Comparison of ENCODE assay signal across 11 cellular contexts in the genomic region with DNA sequence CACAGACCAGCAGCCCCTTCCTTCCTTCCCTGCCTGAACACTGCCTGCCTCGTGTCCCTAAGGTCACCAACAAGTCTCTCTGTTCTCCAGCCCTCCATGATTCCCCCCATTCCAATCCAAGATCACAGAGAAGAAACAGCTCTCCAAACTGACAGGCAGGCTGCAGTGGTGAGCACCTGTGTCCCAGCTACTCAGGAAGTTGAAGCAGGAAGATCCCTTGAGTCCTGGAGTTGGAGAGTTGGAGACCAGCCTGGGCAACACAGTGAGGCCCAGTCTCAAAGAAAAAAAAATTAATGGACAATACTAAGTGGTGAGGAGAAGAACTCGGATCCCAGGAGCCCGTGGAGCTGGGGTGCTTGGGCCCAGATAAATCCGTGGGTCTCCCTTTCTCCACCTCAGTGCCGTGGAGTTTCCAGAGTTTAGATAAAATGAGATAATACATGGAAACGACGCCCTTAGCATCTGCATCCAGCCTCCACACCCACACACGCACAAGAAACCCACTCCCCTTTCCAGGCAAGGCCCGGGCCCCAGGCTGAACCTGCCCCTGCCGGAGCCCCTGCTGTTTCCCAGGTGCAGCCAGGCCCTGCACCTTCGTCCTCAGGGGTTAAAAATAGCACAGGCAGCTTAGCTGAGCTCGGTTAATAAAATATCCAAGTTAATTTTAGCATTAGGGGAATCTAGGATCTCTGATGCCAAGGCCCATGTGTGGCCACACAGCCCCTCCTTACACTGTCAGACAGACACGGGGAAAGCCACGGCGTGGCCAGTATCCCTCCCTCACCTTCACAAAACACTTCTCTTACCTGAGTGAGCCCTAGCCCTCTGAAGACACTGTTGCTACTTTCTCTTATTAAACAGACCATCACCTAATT. TPM values are rescaled to one million over a fixed set of nuclear protein-coding genes. Genes with fewer than 3 reads are reported as not detected.
A peak's percentile ranks its signal among the peaks of the same experiment; 100 is the strongest.
DNase-seq lines count a peak whose midpoint lies in the region; ATAC-seq and TF ChIP-seq lines count a peak whose summit lies in the region.
"Had no signal": no experiment of that assay in that cellular context is flagged by ENCODE, and none has a peak within 500 bp of the region (broad histone marks: within the 10 kb centered on the region; RNA-seq: fewer than 3 reads in every experiment).

No MANE protein-coding gene starts in this region.

- H3K4me1 Mint-ChIP-seq in activated T-cell treated with anti-CD3 and anti-CD28 coated beads, Interleukin-2, amount 50 U/mL, for 24 hours (ENCODE audit: low read depth): peaks cover 83% of the 10 kb centered on the region
- H3K4me1 Mint-ChIP-seq in activated naive CD8-positive, alpha-beta T cell treated with anti-CD3 and anti-CD28 coated beads, Interleukin-2, amount 10 ng/mL, durations not matched to agents 7 days and 5 days: peaks cover 65% of the 10 kb centered on the region

- 30% methylated on average over 4 of the region's 15 CpGs for WGBS in right lobe of liver (ENCODE audit: insufficient coverage, low coverage, low lambda C conversion rate, missing lambda C conversion rate)
- 68 to 74% (median 71%) methylated on average over 15 of the region's 15 CpGs for WGBS in adrenal gland, 4 donors

- H3K27me3 ChIP-seq in right lobe of liver: no peaks in the 10 kb centered on the region
- H3K27me3 ChIP-seq in subcutaneous abdominal adipose tissue (ENCODE audit: control insufficient read depth in 5 of 5, insufficient read depth in 4 of 5, low read length in 5 of 5): no peaks in the 10 kb centered on the region
- H3K27me3 ChIP-seq in adrenal gland: peaks cover 6% of the 10 kb centered on the region

- POLR2A ChIA-PET in activated naive CD8-positive, alpha-beta T cell treated with anti-CD3 and anti-CD28 coated beads, Interleukin-2, amount 10 ng/mL, durations not matched to agents 7 days and 5 days (lab: Charles Lee): interaction anchor here (1.2 to 4.0 kb wide), 3 partner anchors 13 to 21 kb away, joined by 6 to 24 read pairs (median 6); no protein-coding TSS in a partner anchor

- peak overlapping the region; percentile 93 for H3K27ac Mint-ChIP-seq in activated T-cell treated with anti-CD3 and anti-CD28 coated beads, Interleukin-2, amount 50 U/mL, for 24 hours
- peak overlapping the region; percentile 83 for H3K27ac Mint-ChIP-seq in activated naive CD8-positive, alpha-beta T cell treated with anti-CD3 and anti-CD28 coated beads, Interleukin-2, amount 10 ng/mL, durations not matched to agents 7 days and 5 days

- no peak for ATAC-seq in activated naive CD8-positive, alpha-beta T cell treated with anti-CD3 and anti-CD28 coated beads, Interleukin-2, amount 10 ng/mL, durations not matched to agents 7 days and 5 days (ENCODE audit: low read depth)
- ATAC-seq in right lobe of liver: no peak
- ATAC-seq: mucosa of descending colon had no signal

- H3K36me3 ChIP-seq in right lobe of liver (no peaks in the 10 kb centered on the region), subcutaneous abdominal adipose tissue (ENCODE audit: control insufficient read depth in 5 of 5, insufficient read depth in 5 of 5, low read length in 5 of 5) (peaks cover 0 to 6% (median 0%) of the 10 kb centered on the region in 5 donors), adrenal gland (replicated peaks in 1 of 2) (no peaks in the 10 kb centered on the region)

- H3K4me3 Mint-ChIP-seq in activated T-cell treated with anti-CD3 and anti-CD28 coated beads, Interleukin-2, amount 50 U/mL, for 24 hours: peak overlapping the region; percentile 98
- peak overlapping the region; percentile 98 for H3K4me3 Mint-ChIP-seq in activated naive CD8-positive, alpha-beta T cell treated with anti-CD3 and anti-CD28 coated beads, Interleukin-2, amount 10 ng/mL, durations not matched to agents 7 days and 5 days

- DNase-seq in activated T-cell treated with anti-CD3 and anti-CD28 coated beads, Interleukin-2, amount 50 U/mL, for 24 hours: no peak
- no peak for DNase-seq in activated T-cell treated with anti-CD3 and anti-CD28 coated beads, Interleukin-2, amount 50 U/mL, for 1 hour
- no peak for DNase-seq in activated naive CD8-positive, alpha-beta T cell treated with anti-CD3 and anti-CD28 coated beads, Interleukin-2, amount 10 ng/mL, durations not matched to agents 7 days and 5 days
- DNase-seq in right lobe of liver (no peak), superior temporal gyrus (ENCODE audit: extremely low spot score) (no peak), posterior vena cava (ENCODE audit: low spot score) (no peak), adrenal gland (no peak)
- DNase-seq: activated gamma-delta T cell treated with Interleukin-2 at 50 U/mL for 16 hours, NCI-H2171 treated with DMSO at 0.1 percent for 48 hours had no signal

- TF ChIP-seq POLR2A in right lobe of liver (IDR thresholded peaks at IDR 0.05) (no peak), adrenal gland (IDR thresholded peaks at IDR 0.05) (no peak)

- H3K4me1 ChIP-seq in right lobe of liver (peaks cover 0 to 25% (median 4%) of the 10 kb centered on the region in 4 donors), subcutaneous abdominal adipose tissue (ENCODE audit: control insufficient read depth in 5 of 5, insufficient read depth in 5 of 5, low read length in 5 of 5) (peaks cover 10 to 81% (median 59%) of the 10 kb centered on the region in 5 donors), adrenal gland (replicated peaks in 1 of 2) (peaks cover 15 to 36% of the 10 kb centered on the region in 2 donors)

- H3K4me3 ChIP-seq in right lobe of liver (no peak overlapping the region), subcutaneous abdominal adipose tissue (ENCODE audit: low read depth in 1 of 5, low read length in 5 of 5) (peak overlapping the region in 1 of 5 donors; percentile 49), adrenal gland (no peak overlapping the region)
- H3K4me3 ChIP-seq: mucosa of descending colon had no signal

- H3K9me3 Mint-ChIP-seq in activated T-cell treated with anti-CD3 and anti-CD28 coated beads, Interleukin-2, amount 50 U/mL, for 24 hours: peaks cover 5% of the 10 kb centered on the region
- H3K9me3 Mint-ChIP-seq in activated naive CD8-positive, alpha-beta T cell treated with anti-CD3 and anti-CD28 coated beads, Interleukin-2, amount 10 ng/mL, durations not matched to agents 7 days and 5 days: peaks cover 4% of the 10 kb centered on the region

- intact Hi-C loops in right lobe of liver (cut with DNase I): no loop called here
- intact Hi-C loops in posterior vena cava (cut with DNase I): loop anchor here (5.0 to 10.0 kb wide), 2 partner anchors 60 to 93 kb away; no protein-coding TSS in a partner anchor
- intact Hi-C loops in adrenal gland (cut with DNase I): no loop called here

- peaks cover 34% of the 10 kb centered on the region for H3K36me3 Mint-ChIP-seq in activated T-cell treated with anti-CD3 and anti-CD28 coated beads, Interleukin-2, amount 50 U/mL, for 24 hours (ENCODE audit: low read depth)
- H3K36me3 Mint-ChIP-seq in activated naive CD8-positive, alpha-beta T cell treated with anti-CD3 and anti-CD28 coated beads, Interleukin-2, amount 10 ng/mL, durations not matched to agents 7 days and 5 days: peaks cover 21% of the 10 kb centered on the region

- H3K9me3 ChIP-seq in right lobe of liver (no peaks in the 10 kb centered on the region), subcutaneous abdominal adipose tissue (ENCODE audit: control insufficient read depth in 5 of 5, low read length in 5 of 5) (no peaks in the 10 kb centered on the region), adrenal gland (replicated peaks in 1 of 3) (no peaks in the 10 kb centered on the region)
- H3K9me3 ChIP-seq: mucosa of descending colon had no signal

- TF ChIP-seq CTCF in right lobe of liver (IDR thresholded peaks at IDR 0.05): no peak
- TF ChIP-seq CTCF in adrenal gland (IDR thresholded peaks at IDR 0.05): no peak

- peak overlapping the region in 4 of 5 donors; percentile 13 to 70 (median 56) for H3K9ac ChIP-seq in subcutaneous abdominal adipose tissue (ENCODE audit: low read length in 5 of 5)

- H3K27me3 Mint-ChIP-seq in activated T-cell treated with anti-CD3 and anti-CD28 coated beads, Interleukin-2, amount 50 U/mL, for 24 hours: no peaks in the 10 kb centered on the region
- no peaks in the 10 kb centered on the region for H3K27me3 Mint-ChIP-seq in activated naive CD8-positive, alpha-beta T cell treated with anti-CD3 and anti-CD28 coated beads, Interleukin-2, amount 10 ng/mL, durations not matched to agents 7 days and 5 days

- peak overlapping the region in 2 of 3 donors; percentile 55 to 76 for H3K27ac ChIP-seq in right lobe of liver
- peak overlapping the region; percentile 72 for H3K27ac ChIP-seq in subcutaneous abdominal adipose tissue (ENCODE audit: low read depth, low read length)
- H3K27ac ChIP-seq in adrenal gland: peak overlapping the region in 2 of 5 donors; percentile 78 to 91

RNA-seq across cellular contexts. Expression of gene RASA3, which starts 4.7 kb away (rescaled TPM):
- 10 to 100 TPM; 65.6 to 73.9 TPM for total RNA-seq in activated naive CD8-positive, alpha-beta T cell treated with anti-CD3 and anti-CD28 coated beads, Interleukin-2, amount 10 ng/mL, durations not matched to agents 7 days and 5 days
- total RNA-seq in right lobe of liver (1 to 10 TPM; 3.5 to 7.9 (median 4.6) TPM), posterior vena cava (10 to 100 TPM; 28.8 to 30.1 TPM), adrenal gland (10 to 100 TPM in 2 of 8 donors, 1 to 10 TPM in 6; 5.0 to 11.7 (median 8.0) TPM)
- 1 to 10 TPM; 2.9 to 8.2 (median 5.4) TPM for polyA plus RNA-seq in adrenal gland

RNA-seq across cellular contexts. Expression of gene CFAP97D2, which starts 51.3 kb away (rescaled TPM):
- under 1 TPM in 1 of 2 experiments, not detected in 1; 0.22 TPM for total RNA-seq in activated naive CD8-positive, alpha-beta T cell treated with anti-CD3 and anti-CD28 coated beads, Interleukin-2, amount 10 ng/mL, durations not matched to agents 7 days and 5 days
- total RNA-seq in right lobe of liver (not detected), posterior vena cava (not detected), adrenal gland (not detected)
- polyA plus RNA-seq in adrenal gland: not detected
- total RNA-seq: mucosa of descending colon had no signal

Comparison
In these comparisons a context has a peak if more than half of its experiments do, and no peak if none do; other contexts are left out.
1. intact Hi-C loops: an anchor here in posterior vena cava (5.0 to 10.0 kb wide); none called in right lobe of liver and adrenal gland.